Comparison of ENCODE assay signal across 14 cellular contexts in genomic region chr22:49334976-49335375, GRCh38.
"Had no signal": no experiment of that assay in that cellular context is flagged by ENCODE, and none has a peak within 500 bp of the region (broad histone marks: within the 10 kb centered on the region; RNA-seq: fewer than 3 reads in every experiment).

No MANE protein-coding gene starts in this region.

- DNase-seq: activated B cell treated with CpG ODN at 0.5 μM for 24 hours; activated CD4-positive, alpha-beta T cell treated with anti-CD3 and anti-CD28 coated beads, Interleukin-2, amount 10 ng/mL, durations not matched to agents 24 days and 14 days; activated naive CD4-positive, alpha-beta T cell treated with anti-CD3 and anti-CD28 coated beads, Interleukin-2, amount 50 U/mL, for 16 hours; activated T-cell treated with anti-CD3 and anti-CD28 coated beads for 4 hours; amygdala; brain microvascular endothelial cell; cerebellar nuclear complex; immature natural killer cell; T-helper 17 cell; tibial artery had no signal

- H3K27ac Mint-ChIP-seq: activated B cell treated with CpG ODN at 0.5 μM for 24 hours; activated CD4-positive, alpha-beta T cell treated with anti-CD3 and anti-CD28 coated beads, Interleukin-2, amount 10 ng/mL, durations not matched to agents 24 days and 14 days; activated T-helper 17 cell treated with anti-CD3 and anti-CD28 coated beads, Interleukin-2, amount 50 U/mL, for 72 hours; immature natural killer cell; nephron; stimulated activated effector memory CD8-positive, alpha-beta T cell treated with anti-CD3 and anti-CD28 coated beads, Interleukin-12 subunit alpha, Interleukin-12 subunit beta, amount 100 ng/mL, for 72 hours; T-helper 17 cell had no signal

- H3K27me3 ChIP-seq: brain microvascular endothelial cell had no signal

- H3K4me2 ChIP-seq: smooth muscle cell had no signal

- H3K36me3 Mint-ChIP-seq: immature natural killer cell; stimulated activated effector memory CD8-positive, alpha-beta T cell treated with anti-CD3 and anti-CD28 coated beads, Interleukin-12 subunit alpha, Interleukin-12 subunit beta, amount 100 ng/mL, for 72 hours had no signal

- H3K9me3 ChIP-seq: tibial artery had no signal

- H3K4me1 ChIP-seq: tibial artery had no signal

- H3K36me3 ChIP-seq: brain microvascular endothelial cell, tibial artery had no signal

- H3K4me1 Mint-ChIP-seq: activated B cell treated with CpG ODN at 0.5 μM for 24 hours; activated CD4-positive, alpha-beta T cell treated with anti-CD3 and anti-CD28 coated beads, Interleukin-2, amount 10 ng/mL, durations not matched to agents 24 days and 14 days; activated T-helper 17 cell treated with anti-CD3 and anti-CD28 coated beads, Interleukin-2, amount 50 U/mL, for 72 hours; immature natural killer cell; nephron; stimulated activated effector memory CD8-positive, alpha-beta T cell treated with anti-CD3 and anti-CD28 coated beads, Interleukin-12 subunit alpha, Interleukin-12 subunit beta, amount 100 ng/mL, for 72 hours; T-helper 17 cell had no signal

- H3K9me3 Mint-ChIP-seq: activated B cell treated with CpG ODN at 0.5 μM for 24 hours; activated CD4-positive, alpha-beta T cell treated with anti-CD3 and anti-CD28 coated beads, Interleukin-2, amount 10 ng/mL, durations not matched to agents 24 days and 14 days; activated T-helper 17 cell treated with anti-CD3 and anti-CD28 coated beads, Interleukin-2, amount 50 U/mL, for 72 hours; immature natural killer cell; nephron; stimulated activated effector memory CD8-positive, alpha-beta T cell treated with anti-CD3 and anti-CD28 coated beads, Interleukin-12 subunit alpha, Interleukin-12 subunit beta, amount 100 ng/mL, for 72 hours had no signal

- H3K4me3 Mint-ChIP-seq: activated B cell treated with CpG ODN at 0.5 μM for 24 hours; activated CD4-positive, alpha-beta T cell treated with anti-CD3 and anti-CD28 coated beads, Interleukin-2, amount 10 ng/mL, durations not matched to agents 24 days and 14 days; activated T-helper 17 cell treated with anti-CD3 and anti-CD28 coated beads, Interleukin-2, amount 50 U/mL, for 72 hours; immature natural killer cell; nephron; stimulated activated effector memory CD8-positive, alpha-beta T cell treated with anti-CD3 and anti-CD28 coated beads, Interleukin-12 subunit alpha, Interleukin-12 subunit beta, amount 100 ng/mL, for 72 hours; T-helper 17 cell had no signal

- H3K4me3 ChIP-seq: smooth muscle cell, tibial artery had no signal

- H3K27ac ChIP-seq: brain microvascular endothelial cell, tibial artery had no signal

- H3K27me3 Mint-ChIP-seq: activated B cell treated with CpG ODN at 0.5 μM for 24 hours; activated CD4-positive, alpha-beta T cell treated with anti-CD3 and anti-CD28 coated beads, Interleukin-2, amount 10 ng/mL, durations not matched to agents 24 days and 14 days had no signal
